ENCODE assay signal across 1 cellular context in genomic region chr1:25554426-25554780, GRCh38.
TF ChIP-seq lines count a peak whose summit lies in the region.

No MANE protein-coding gene starts in this region.

TF ChIP-seq in K562, 482 proteins besides CTCF, POLR2A, EP300 and RAD21:
- peak; percentile 5 to 22; a peak in 1 of 4 replicates for TF ChIP-seq KDM1A (IDR thresholded peaks at IDR 0.05)
- peak; percentile 87 for TF ChIP-seq ZFP36 (IDR thresholded peaks at IDR 0.05; ENCODE audit: low read depth, low read length, partially characterized antibody)
- no peak for TF ChIP-seq MXI1 (IDR thresholded peaks at IDR 0.05; ENCODE audit: low read depth, low read length)
- TF ChIP-seq RBM25 (IDR thresholded peaks at IDR 0.05; ENCODE audit: low read depth, low read length, severe bottlenecking) = peak; percentile 73
- TF ChIP-seq XRCC5 (IDR thresholded peaks at IDR 0.05; ENCODE audit: low read depth, low read length) = no peak
- peak; percentile 23; the same call in 1 of the 2 replicates for TF ChIP-seq BCOR (IDR thresholded peaks at IDR 0.05)
- TF ChIP-seq RCOR1 (IDR thresholded peaks at IDR 0.05; ENCODE audit: borderline replicate concordance in 1 of 2, low read depth in 2 of 2, low read length in 2 of 2) = peak in 1 of 2 experiments; percentile 13; a peak in 1 of 4 replicates
- TF ChIP-seq VEZF1 (CRISPR knock-in tag; IDR thresholded peaks at IDR 0.05) = no peak
- no peak for TF ChIP-seq TRIM24 (IDR thresholded peaks at IDR 0.05)
- no peak for TF ChIP-seq MCM3 (IDR thresholded peaks at IDR 0.05)
